In the genomic region with DNA sequence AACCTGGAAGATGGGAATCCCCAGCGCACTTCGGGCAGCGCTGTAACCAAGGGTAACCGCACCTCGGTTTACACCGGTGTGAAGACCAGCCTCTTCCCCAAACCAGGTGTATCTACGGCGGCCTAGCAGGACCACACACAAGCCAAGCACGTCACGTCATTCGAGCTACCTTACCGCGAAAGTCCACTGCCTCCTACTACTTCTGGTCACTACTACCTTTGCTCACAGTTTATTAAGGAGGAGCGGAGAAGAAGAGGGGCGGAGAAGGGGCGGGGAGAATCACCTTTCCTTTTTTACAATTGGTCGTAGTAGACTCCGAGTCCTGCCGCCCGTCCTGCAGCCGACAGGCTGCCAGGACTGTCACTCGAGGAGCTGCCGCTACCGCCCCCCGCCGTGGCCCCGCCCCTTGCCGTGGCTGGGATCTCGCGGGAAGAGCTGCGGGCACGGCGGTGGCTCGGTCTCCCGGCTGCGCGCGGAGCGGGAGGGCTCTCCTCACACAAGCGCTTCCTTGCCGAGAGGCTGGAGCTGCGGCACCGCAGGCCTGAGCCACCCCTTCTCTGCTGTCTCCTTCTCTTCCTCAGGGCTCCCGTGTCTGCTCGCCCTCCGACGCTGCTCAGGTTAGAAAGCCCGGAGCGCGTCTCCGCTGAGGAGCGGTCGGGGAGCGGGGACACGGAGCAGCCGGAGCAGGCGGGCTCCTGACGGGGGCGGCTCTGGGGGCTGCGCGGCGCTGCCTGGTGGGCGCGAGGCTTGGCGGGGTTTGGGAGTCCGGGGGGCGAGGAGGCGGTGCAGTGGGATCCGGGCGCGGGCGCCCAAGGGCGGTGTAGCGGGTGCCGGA, we compare ENCODE assay signal across 8 cellular contexts. TPM values are rescaled to one million over a fixed set of nuclear protein-coding genes. Genes with fewer than 3 reads are reported as not detected.
DNase-seq lines count a peak whose midpoint lies in the region; ATAC-seq and TF ChIP-seq lines count a peak whose summit lies in the region.

Gene GLCE, plus strand, starts transcription at position 495 of the 835 bp plus-strand sequence. CDS start 95,172 bp downstream, outside the sequence.

- peaks cover 4% of the 10 kb centered on the region; the same call in 1 of the 2 replicates for H3K4me1 ChIP-seq in H9 (ENCODE audit: insufficient read depth, low read length)

- peak; percentile 94 for DNase-seq in ELR (ENCODE audit: low read depth)
- peak; percentile 98 for DNase-seq in H9
- peak; percentile 97 for DNase-seq in MG63
- DNase-seq in SHP77 (lab: John Stamatoyannopoulos, UW) = peak; percentile 94 to 95
- peak; percentile 83 for DNase-seq in activated gamma-delta T cell (lab: John Stamatoyannopoulos, UW)
- peak; percentile 92 for DNase-seq in fibroblast of the conjunctiva (ENCODE audit: low read depth)
- DNase-seq in stimulated activated naive CD8-positive, alpha-beta T cell treated with anti-CD3 and anti-CD28 coated beads, Interleukin-15, Interleukin-2, amounts not matched to agents 100 U/mL and 50 U/mL, for 24 hours = peak; percentile 94

- H3K36me3 Mint-ChIP-seq in H9 (ENCODE audit: insufficient read depth in 1 of 3, low read depth in 3 of 3) (no peaks in the 10 kb centered on the region; a peak in 1 of 7 replicates), nephron (ENCODE audit: low read depth) (no peaks in the 10 kb centered on the region)

- no peak within 1 kb of the TSS for H4K8ac ChIP-seq in H9 (replicated peaks; ENCODE audit: insufficient read length, low read depth, low read length)

- no peak within 1 kb of the TSS for H3K56ac ChIP-seq in H9 (ENCODE audit: insufficient read length, low read depth, low read length)

- H3K18ac ChIP-seq in H9 (ENCODE audit: insufficient read length, low read depth, low read length) = peak within 1 kb of the TSS; percentile 89

- TF ChIP-seq CTCF in H9 (conservative IDR thresholded peaks at IDR 0.05) (no peak), nephron (IDR thresholded peaks at IDR 0.05; ENCODE audit: unreplicated experiment in 3 of 3) (no peak)

- H3K14ac ChIP-seq in H9 (ENCODE audit: insufficient read depth, low read length) = peak within 1 kb of the TSS; percentile 61

- H4K20me1 ChIP-seq in H9 (ENCODE audit: control insufficient read depth, insufficient read depth, insufficient read length) = no peaks in the 10 kb centered on the region

- H3K79me1 ChIP-seq in H9 (ENCODE audit: insufficient read depth, low read depth, low read length, poor library complexity, severe bottlenecking) = peaks cover 2% of the 10 kb centered on the region

- H2AK5ac ChIP-seq in H9 (ENCODE audit: insufficient read length, low read length) = no peak within 1 kb of the TSS

- no peak within 1 kb of the TSS for H3K23ac ChIP-seq in H9 (ENCODE audit: insufficient read length, low read depth, low read length)

- H3K79me2 ChIP-seq in H9 (ENCODE audit: insufficient read depth, low read length) = 0 out of 2 replicates have a peak, but pooled peaks cover 1% of the 10 kb centered on the region

- no CpG with 5 or more reads among the region's 75 CpGs for WGBS in H9 (ENCODE audit: extremely low coverage, insufficient read length, low lambda C conversion rate)

- H2AFZ ChIP-seq in H9 (ENCODE audit: low read length) = peak within 1 kb of the TSS; percentile 84

- H3K4ac ChIP-seq in H9 (ENCODE audit: low read depth, low read length) = no peak within 1 kb of the TSS

- H3K27ac ChIP-seq in H9 (ENCODE audit: insufficient read length, low read depth, low read length) = peak within 1 kb of the TSS; percentile 22

- no peak within 1 kb of the TSS for H2BK20ac ChIP-seq in H9 (ENCODE audit: low read depth, low read length, poor library complexity, severe bottlenecking)

- no peak within 1 kb of the TSS for H4K5ac ChIP-seq in H9 (ENCODE audit: insufficient read length, low read depth, low read length)

- H3K9ac ChIP-seq in H9 (ENCODE audit: extremely low read depth, insufficient read length, low read length) = peak within 1 kb of the TSS; percentile 52

- no peaks in the 10 kb centered on the region; the same call in 1 of the 2 replicates for H3K27me3 ChIP-seq in H9 (ENCODE audit: insufficient read depth, low read length)
- H3K27me3 ChIP-seq in MG63 = no peaks in the 10 kb centered on the region

- peaks cover 18% of the 10 kb centered on the region for H3K27me3 Mint-ChIP-seq in H9 (ENCODE audit: low read depth)
- no peaks in the 10 kb centered on the region for H3K27me3 Mint-ChIP-seq in nephron (ENCODE audit: low read depth)

- H2BK5ac ChIP-seq in H9 (ENCODE audit: insufficient read length, low read length) = no peak within 1 kb of the TSS

- H3K4me1 Mint-ChIP-seq in H9 (peaks cover 21 to 31% of the 10 kb centered on the region in 2 experiments), nephron (peaks cover 11% of the 10 kb centered on the region)

- H3K4me3 Mint-ChIP-seq in H9 = peak within 1 kb of the TSS; percentile 92 to 98
- H3K4me3 Mint-ChIP-seq in nephron = peak within 1 kb of the TSS; percentile 98 to 100 (median 99)

- peak within 1 kb of the TSS; percentile 80 for H3K4me2 ChIP-seq in H9 (ENCODE audit: insufficient read depth, insufficient read length, low read length)

- H2BK15ac ChIP-seq in H9 (ENCODE audit: low read depth, low read length) = no peak within 1 kb of the TSS

- ATAC-seq in stimulated activated naive CD8-positive, alpha-beta T cell treated with anti-CD3 and anti-CD28 coated beads, Interleukin-15, Interleukin-2, amounts not matched to agents 100 U/mL and 50 U/mL, for 24 hours = peak; percentile 98

- no peaks in the 10 kb centered on the region for H3K36me3 ChIP-seq in MG63

- H3K9me3 Mint-ChIP-seq in H9 = no peaks in the 10 kb centered on the region; a peak in 1 of 5 replicates
- H3K9me3 Mint-ChIP-seq in nephron = no peaks in the 10 kb centered on the region

- H4K91ac ChIP-seq in H9 (ENCODE audit: insufficient read length, low read depth, low read length) = no peak within 1 kb of the TSS

- H3K27ac Mint-ChIP-seq in H9 = peak within 1 kb of the TSS; percentile 91 to 97 (median 94)
- H3K27ac Mint-ChIP-seq in nephron = peak within 1 kb of the TSS; percentile 71 to 88 (median 86)

- H3T11ph ChIP-seq in H9 (ENCODE audit: low read length) = no peak within 1 kb of the TSS

- H3K23me2 ChIP-seq in H9 (ENCODE audit: insufficient read length, low read depth, low read length, poor library complexity, severe bottlenecking) = peaks cover 16% of the 10 kb centered on the region

- H3K9me3 ChIP-seq in H9 (ENCODE audit: control insufficient read depth, low read depth, low read length) (no peaks in the 10 kb centered on the region), MG63 (no peaks in the 10 kb centered on the region)

- no peak within 1 kb of the TSS for H2BK120ac ChIP-seq in H9 (ENCODE audit: low read depth, low read length, poor library complexity, severe bottlenecking)

- no peak within 1 kb of the TSS for H2BK12ac ChIP-seq in H9 (ENCODE audit: insufficient read length, low read depth, low read length)

- H3K4me3 ChIP-seq in MG63 = peak within 1 kb of the TSS; percentile 77

RNA-seq across cellular contexts. Expression of gene GLCE, which starts in this region (rescaled TPM):
- total RNA-seq in H9 (2021) = 11.9 and 12.2 TPM in 2 replicates
- 12.2 and 21.4 TPM in 2 replicates for total RNA-seq in MG63 (2014; rRNA removed; shearing (Covaris generic); ENCODE audit: low replicate concordance)

Comparison
In these comparisons a context has a peak if more than half of its experiments do, and no peak if none do; other contexts are left out.
1. Peak in every context shown above with its lines: DNase-seq, ATAC-seq, H3K4me3 ChIP-seq and H3K27ac ChIP-seq.